In genomic region chr7:116840256-116840655, GRCh38 we compare ENCODE assay signal across 25 cellular contexts. TPM values are rescaled to one million over a fixed set of nuclear protein-coding genes. Genes with fewer than 3 reads are reported as not detected.
DNase-seq lines count a peak whose midpoint lies in the region; ATAC-seq, FAIRE-seq and TF ChIP-seq lines count a peak whose summit lies in the region.
"Had no signal": no experiment of that assay in that cellular context is flagged by ENCODE, and none has a peak within 500 bp of the region (broad histone marks: within the 10 kb centered on the region; RNA-seq: fewer than 3 reads in every experiment).

No MANE protein-coding gene starts in this region.

- intact Hi-C loops in K562 (cut with micrococcal nuclease), result no loop called here

- H3K9me3 ChIP-seq in OCI-LY3 (ENCODE audit: insufficient read depth, low read length) (no peaks in the 10 kb centered on the region), K562 (replicated peaks; ENCODE audit: control insufficient read depth, insufficient read depth, low read depth, low read length) (no peaks in the 10 kb centered on the region), endodermal cell (ENCODE audit: control insufficient read depth, low read length) (no peaks in the 10 kb centered on the region)
- H3K9me3 ChIP-seq: BE2C, BLaER1, Caco-2 had no signal

- CTCF ChIA-PET in K562 (lab: Yijun Ruan, JAX; ENCODE audit: low intra/inter-chr PET ratio), result interaction anchor here (0.6 kb wide), 1 partner anchor 1983 kb away, joined by 3 read pairs; no protein-coding TSS in a partner anchor

- ATAC-seq in K562, result peak; percentile 41
- no peak for ATAC-seq in stimulated activated memory B cell treated with anti-CD40 and anti-IgM and Interleukin-4, amounts not matched to agents 10 μg/mL and 1 μg/mL and 100 μg/mL, for 72 hours

- no peak for TF ChIP-seq RAD21 in K562 (CRISPR knock-in tag; conservative IDR thresholded peaks at IDR 0.05 in 1 of 2, IDR thresholded peaks at IDR 0.05 in 1 of 2)

- no peaks in the 10 kb centered on the region for H3K9me3 Mint-ChIP-seq in endodermal cell
- H3K9me3 Mint-ChIP-seq in stimulated activated memory B cell treated with anti-CD40 and anti-IgM and Interleukin-4, amounts not matched to agents 10 μg/mL and 1 μg/mL and 100 μg/mL, for 72 hours, result no peaks in the 10 kb centered on the region
- H3K9me3 Mint-ChIP-seq: CD4-positive, alpha-beta memory T cell; CD8-positive, alpha-beta memory T cell had no signal

- H3K9ac ChIP-seq in OCI-LY3 (ENCODE audit: low read length), result no peak overlapping the region
- H3K9ac ChIP-seq in K562 (ENCODE audit: insufficient read depth in 1 of 2, low read depth in 2 of 2, low read length in 2 of 2), result no peak overlapping the region
- H3K9ac ChIP-seq in endodermal cell (ENCODE audit: extremely low read depth, low read length, poor library complexity, severe bottlenecking), result no peak overlapping the region
- H3K9ac ChIP-seq: BLaER1 had no signal

- no peaks in the 10 kb centered on the region for H3K9me1 ChIP-seq in K562 (ENCODE audit: control insufficient read depth, insufficient read depth, low read length)

- no peak for FAIRE-seq in K562 (lab: Jason Lieb, UNC)
- FAIRE-seq: A204.1, D721Med, G401.6, GM12891, GM19239 had no signal

- H3K79me2 ChIP-seq in OCI-LY3 (ENCODE audit: low read length), result no peaks in the 10 kb centered on the region
- no peaks in the 10 kb centered on the region for H3K79me2 ChIP-seq in K562 (ENCODE audit: control insufficient read depth, insufficient read depth, low read length)

- H3K4me1 ChIP-seq in OCI-LY3 (ENCODE audit: low read length) (peaks cover 38% of the 10 kb centered on the region), K562 (replicated peaks in 1 of 2; ENCODE audit: control insufficient read depth in 2 of 2, insufficient read depth in 2 of 2, low read length in 2 of 2) (peaks cover 0 to 9% of the 10 kb centered on the region in 2 experiments; a peak in 2 of 5 replicates), endodermal cell (ENCODE audit: control insufficient read depth, insufficient read depth, low read length) (no peaks in the 10 kb centered on the region)
- H3K4me1 ChIP-seq: BE2C, BLaER1, Caco-2 had no signal

- peaks cover 43% of the 10 kb centered on the region for H3K27me3 Mint-ChIP-seq in endodermal cell (ENCODE audit: insufficient read depth)
- H3K27me3 Mint-ChIP-seq in stimulated activated memory B cell treated with anti-CD40 and anti-IgM and Interleukin-4, amounts not matched to agents 10 μg/mL and 1 μg/mL and 100 μg/mL, for 72 hours, result no peaks in the 10 kb centered on the region

- in situ Hi-C loops in K562 (cut with MboI), result no loop called here

- H3K4me2 ChIP-seq in OCI-LY3 (ENCODE audit: low read length) (no peak overlapping the region), K562 (ENCODE audit: insufficient read depth, low read length) (no peak overlapping the region)
- H3K4me2 ChIP-seq: BLaER1 had no signal

- H2AFZ ChIP-seq in OCI-LY3 (ENCODE audit: low read depth, low read length), result peak overlapping the region; percentile 11; the same call in 1 of the 2 replicates
- H2AFZ ChIP-seq in K562 (ENCODE audit: low read depth, low read length), result no peak overlapping the region

- peaks cover 15% of the 10 kb centered on the region for H3K4me1 Mint-ChIP-seq in endodermal cell
- peaks cover 21% of the 10 kb centered on the region for H3K4me1 Mint-ChIP-seq in stimulated activated memory B cell treated with anti-CD40 and anti-IgM and Interleukin-4, amounts not matched to agents 10 μg/mL and 1 μg/mL and 100 μg/mL, for 72 hours

- no peaks in the 10 kb centered on the region for H3K36me3 Mint-ChIP-seq in endodermal cell (ENCODE audit: low read depth)
- no peaks in the 10 kb centered on the region for H3K36me3 Mint-ChIP-seq in stimulated activated memory B cell treated with anti-CD40 and anti-IgM and Interleukin-4, amounts not matched to agents 10 μg/mL and 1 μg/mL and 100 μg/mL, for 72 hours
- H3K36me3 Mint-ChIP-seq: CD14-positive monocyte; CD4-positive, alpha-beta memory T cell; CD4-positive, CD25-positive, alpha-beta regulatory T cell had no signal

- H3K27me3 ChIP-seq in OCI-LY3 (ENCODE audit: low read depth, low read length), result no peaks in the 10 kb centered on the region
- peaks cover 27 to 32% of the 10 kb centered on the region in 2 experiments for H3K27me3 ChIP-seq in K562 (ENCODE audit: control insufficient read depth in 2 of 2, insufficient read depth in 2 of 2, low read length in 2 of 2)
- peaks cover 22% of the 10 kb centered on the region for H3K27me3 ChIP-seq in endodermal cell (ENCODE audit: control insufficient read depth, insufficient read depth, low read length, poor library complexity, severe bottlenecking)
- H3K27me3 ChIP-seq: BLaER1 had no signal

- DNase-seq in K562 (ENCODE audit: extremely low read depth in 1 of 4, low spot score in 3 of 4) (no peak), endodermal cell (no peak), mesenteric fat pad (ENCODE audit: low spot score) (no peak), SKM-1 (lab: John Stamatoyannopoulos, UW; ENCODE audit: unreplicated experiment) (no peak), NCI-H1105 (lab: John Stamatoyannopoulos, UW) (no peak)
- DNase-seq: 8988T; ACHN; BE2C; C1 segment of cervical spinal cord; Caco-2; Calu3; CD4-positive, alpha-beta memory T cell; CD4-positive, CD25-positive, alpha-beta regulatory T cell; CD8-positive, alpha-beta memory T cell; DMS79 treated with DMSO at 0.1 percent for 48 hours; GF-D8 had no signal

- H3K4me3 ChIP-seq in OCI-LY3 (ENCODE audit: low read length), result no peak overlapping the region
- H3K4me3 ChIP-seq in K562, result no peak overlapping the region
- peak overlapping the region; percentile 5 for H3K4me3 ChIP-seq in endodermal cell (ENCODE audit: low read length)
- H3K4me3 ChIP-seq: BLaER1 had no signal

- TF ChIP-seq POLR2A in K562 (conservative IDR thresholded peaks at IDR 0.05), result no peak

- WGBS in K562 (ENCODE audit: insufficient coverage, low coverage, missing lambda C conversion rate), result 10% methylated on average over 5 of the region's 5 CpGs
- WGBS in endodermal cell (ENCODE audit: insufficient coverage in 1 of 2, insufficient read length in 1 of 2), 2 experiments, result 49% methylated on average over 5 of the region's 5 CpGs; no CpG with 5 or more reads in 1 of the 2 experiments

- no peak overlapping the region for H3K4me3 Mint-ChIP-seq in endodermal cell
- no peak overlapping the region for H3K4me3 Mint-ChIP-seq in stimulated activated memory B cell treated with anti-CD40 and anti-IgM and Interleukin-4, amounts not matched to agents 10 μg/mL and 1 μg/mL and 100 μg/mL, for 72 hours
- H3K4me3 Mint-ChIP-seq: CD14-positive monocyte; CD4-positive, alpha-beta memory T cell; CD4-positive, CD25-positive, alpha-beta regulatory T cell; CD8-positive, alpha-beta memory T cell had no signal

- H4K20me1 ChIP-seq in OCI-LY3 (ENCODE audit: insufficient read depth, low read length) (no peaks in the 10 kb centered on the region), K562 (replicated peaks; ENCODE audit: control insufficient read depth, insufficient read depth, low read length) (no peaks in the 10 kb centered on the region)
- H4K20me1 ChIP-seq: BLaER1 had no signal

- H3K27ac ChIP-seq in OCI-LY3 (ENCODE audit: low read length), result no peak overlapping the region
- H3K27ac ChIP-seq in K562 (ENCODE audit: extremely low read depth, low read depth, low read length), result no peak overlapping the region
- H3K27ac ChIP-seq in endodermal cell (ENCODE audit: low read depth, low read length), result no peak overlapping the region
- H3K27ac ChIP-seq: BLaER1 had no signal

- H3K36me3 ChIP-seq in OCI-LY3 (replicated peaks; ENCODE audit: low read depth, low read length) (no peaks in the 10 kb centered on the region), K562 (ENCODE audit: control insufficient read depth, insufficient read depth, low read length) (no peaks in the 10 kb centered on the region), endodermal cell (ENCODE audit: control insufficient read depth, insufficient read depth, low read length) (no peaks in the 10 kb centered on the region)
- H3K36me3 ChIP-seq: BE2C, BLaER1 had no signal

- POLR2A ChIA-PET in K562 (lab: Yijun Ruan, JAX), result no interaction called here

- no peak overlapping the region for H3K27ac Mint-ChIP-seq in endodermal cell
- H3K27ac Mint-ChIP-seq in stimulated activated memory B cell treated with anti-CD40 and anti-IgM and Interleukin-4, amounts not matched to agents 10 μg/mL and 1 μg/mL and 100 μg/mL, for 72 hours, result no peak overlapping the region
- H3K27ac Mint-ChIP-seq: CD14-positive monocyte; CD4-positive, alpha-beta memory T cell; CD4-positive, CD25-positive, alpha-beta regulatory T cell; CD8-positive, alpha-beta memory T cell had no signal

- TF ChIP-seq CTCF in OCI-LY3 (IDR thresholded peaks at IDR 0.05; ENCODE audit: low read depth, low read length) (no peak), K562 (IDR thresholded peaks at IDR 0.05 in 2 of 3, conservative IDR thresholded peaks at IDR 0.05 in 1 of 3; ENCODE audit: insufficient read depth in 2 of 3, low read depth in 1 of 3, low read length in 3 of 3) (no peak), endodermal cell (conservative IDR thresholded peaks at IDR 0.05) (no peak)

- peak; percentile 30; the same call in 1 of the 2 replicates for TF ChIP-seq EP300 in K562 (IDR thresholded peaks at IDR 0.05; ENCODE audit: low read length)

- no TSS peak for BruUV-seq in K562 (replicated peaks; lab: Mats Ljungman, UMichigan)

TF ChIP-seq in K562, 482 proteins besides CTCF, POLR2A, EP300 and RAD21 (continues in another document):
- peak; percentile 62; the same call in 1 of the 2 replicates for TF ChIP-seq SOX6 (IDR thresholded peaks at IDR 0.05)
- TF ChIP-seq FOSL1 (tag; conservative IDR thresholded peaks at IDR 0.05), result 0 out of 2 replicates have a peak, but pooled peaks have one; percentile 43

RNA-seq across cellular contexts. Expression of gene CAPZA2, which starts 22.1 kb away (rescaled TPM):
- total RNA-seq in K562 (2011; cell fraction: chromatin; rRNA removed; ENCODE audit: low replicate concordance), result 58.2 and 174 TPM in 2 replicates
- total RNA-seq in K562 (2011; cell fraction: nucleolus; rRNA removed), result 23.0 and 40.7 TPM in 2 replicates
- total RNA-seq in K562 (2011; cell fraction: nucleoplasm; rRNA removed), result 108 and 223 TPM in 2 replicates
- 61.4 and 67.0 TPM in 2 replicates for total RNA-seq in K562 (2014; rRNA removed)
- total RNA-seq in K562 (2014; rRNA removed; fragmentation: Illumina TruSeq; extraction: Trizol), result 181 and 229 TPM in 2 replicates
- total RNA-seq in K562 (2015; rRNA removed; fragmentation: Illumina TruSeq; extraction: Trizol), result 136 and 157 TPM in 2 replicates
- total RNA-seq in K562 (2021), result 176 and 192 TPM in 2 replicates
- polyA plus RNA-seq in K562 (2011; rRNA removed), result 103 and 186 TPM in 2 replicates
- polyA plus RNA-seq in K562 (2011; cell fraction: cytosol; rRNA removed), result 14.9 and 28.2 TPM in 2 replicates
- 25.5 and 44.4 TPM in 2 replicates for polyA plus RNA-seq in K562 (2011; cell fraction: nucleus; rRNA removed)
- polyA plus RNA-seq in K562 (2012), result 85.9 and 97.2 TPM in 2 replicates
- 149 and 156 TPM in 2 replicates for polyA plus RNA-seq in K562 (2014; fragmentation: Illumina TruSeq; extraction: Trizol)
- 100 to 1,000 TPM; 352 to 524 TPM for polyA plus RNA-seq in K562 (2014; fragmentation: Nextera tagmentation; extraction: Ambion mirVana)
- polyA plus RNA-seq in K562 (2014; rRNA removed), result 93.3 and 121 TPM in 2 replicates
- 174 and 178 TPM in 2 replicates for polyA minus RNA-seq in K562 (2011; rRNA and poly(A)+ RNA removed)
- polyA minus RNA-seq in K562 (2011; cell fraction: cytosol; rRNA and poly(A)+ RNA removed), result 46.7 and 58.6 TPM in 2 replicates
- 55.1 and 81.4 TPM in 2 replicates for polyA minus RNA-seq in K562 (2011; cell fraction: nucleus; rRNA and poly(A)+ RNA removed)
- 100 to 1,000 TPM; 127 to 133 TPM for total RNA-seq in endodermal cell
- 88.2 TPM for polyA plus RNA-seq in endodermal cell (2013, experiment 1 of 2)
- 92.9 TPM for polyA plus RNA-seq in endodermal cell (2013, experiment 2 of 2)
- total RNA-seq in mesenteric fat pad, result 246 TPM
